Comparison of ENCODE assay signal across 18 cellular contexts in genomic region chr1:33270808-33271465, GRCh38. TPM values are rescaled to one million over a fixed set of nuclear protein-coding genes. Genes with fewer than 3 reads are reported as not detected.
DNase-seq lines count a peak whose midpoint lies in the region; ATAC-seq and TF ChIP-seq lines count a peak whose summit lies in the region.
"Had no signal": no experiment of that assay in that cellular context is flagged by ENCODE, and none has a peak within 500 bp of the region (broad histone marks: within the 10 kb centered on the region; RNA-seq: fewer than 3 reads in every experiment).

No MANE protein-coding gene starts in this region.

- H3K4me1 Mint-ChIP-seq in T-helper 2 cell treated with Interferon-gamma antibody and Interleukin-4, amounts not matched to agents 5 μg/mL and 100 μg/mL, for 36 hours (ENCODE audit: low read depth), result peaks cover 21% of the 10 kb centered on the region
- H3K4me1 Mint-ChIP-seq in CD14-positive monocyte, result peaks cover 6% of the 10 kb centered on the region

- intact Hi-C loops in ascending aorta (cut with DNase I), result no loop called here
- intact Hi-C loops in CD14-positive monocyte (cut with micrococcal nuclease), result no loop called here

- H3K4me3 Mint-ChIP-seq in T-helper 2 cell treated with Interferon-gamma antibody and Interleukin-4, amounts not matched to agents 5 μg/mL and 100 μg/mL, for 36 hours, result no peak overlapping the region
- no peak overlapping the region for H3K4me3 Mint-ChIP-seq in CD14-positive monocyte

- DNase-seq in T-helper 2 cell treated with Interferon-gamma antibody and Interleukin-4, amounts not matched to agents 5 μg/mL and 100 μg/mL, for 36 hours (ENCODE audit: low spot score), result no peak
- DNase-seq in T-helper 2 cell (no peak), ascending aorta (ENCODE audit: low spot score in 2 of 2) (no peak), mesenteric fat pad (ENCODE audit: low spot score) (peak; percentile 57), osteoblast (ENCODE audit: insufficient read length, low spot score, missing footprints) (peak; percentile 34), SKM-1 treated with dmso at 0.1 percent for 144 hours (lab: John Stamatoyannopoulos, UW; ENCODE audit: unreplicated experiment) (no peak), CD14-positive monocyte (ENCODE audit: low spot score) (no peak)
- DNase-seq: Caco-2, NCI-H1436, NCI-H2081 treated with DMSO at 0.1 percent for 48 hours, NCI-H524 treated with DMSO at 0.1 percent for 48 hours had no signal

- H3K4me3 ChIP-seq in ascending aorta (no peak overlapping the region), osteoblast (ENCODE audit: insufficient read depth, low read length) (no peak overlapping the region)
- H3K4me3 ChIP-seq: BLaER1 treated with 17β-estradiol and CSF1 and Interleukin-3, amounts not matched to agents 10 nM and 100 nM had no signal

- no peaks in the 10 kb centered on the region for H3K27me3 Mint-ChIP-seq in T-helper 2 cell treated with Interferon-gamma antibody and Interleukin-4, amounts not matched to agents 5 μg/mL and 100 μg/mL, for 36 hours (ENCODE audit: low read depth)
- H3K27me3 Mint-ChIP-seq in CD14-positive monocyte (ENCODE audit: low read depth in 3 of 3), result peaks cover 0 to 1% (median 1%) of the 10 kb centered on the region in 3 donors

- H3K9me3 Mint-ChIP-seq in T-helper 2 cell treated with Interferon-gamma antibody and Interleukin-4, amounts not matched to agents 5 μg/mL and 100 μg/mL, for 36 hours, result no peaks in the 10 kb centered on the region
- H3K9me3 Mint-ChIP-seq in CD14-positive monocyte, result no peaks in the 10 kb centered on the region

- peaks cover 49% of the 10 kb centered on the region for H3K79me2 ChIP-seq in osteoblast (ENCODE audit: insufficient read depth, low read length)

- H3K9me3 ChIP-seq in ascending aorta, result no peaks in the 10 kb centered on the region
- H3K9me3 ChIP-seq in osteoblast (ENCODE audit: low read depth, low read length), result no peaks in the 10 kb centered on the region
- H3K9me3 ChIP-seq: BLaER1 treated with 17β-estradiol and CSF1 and Interleukin-3, amounts not matched to agents 10 nM and 100 nM; Caco-2 had no signal

- H3K36me3 ChIP-seq in ascending aorta (peaks cover 2 to 17% of the 10 kb centered on the region in 2 donors), osteoblast (ENCODE audit: insufficient read depth, low read length) (peaks cover 9% of the 10 kb centered on the region)

- TF ChIP-seq CTCF in ascending aorta (IDR thresholded peaks at IDR 0.05), result no peak
- no peak for TF ChIP-seq CTCF in osteoblast (IDR thresholded peaks at IDR 0.05; ENCODE audit: extremely low read depth, low read depth, low read length)
- TF ChIP-seq CTCF in CD14-positive monocyte (IDR thresholded peaks at IDR 0.05), result no peak

- H3K27me3 ChIP-seq in ascending aorta (no peaks in the 10 kb centered on the region), osteoblast (ENCODE audit: insufficient read depth, low read length) (no peaks in the 10 kb centered on the region)
- H3K27me3 ChIP-seq: BLaER1 treated with 17β-estradiol and CSF1 and Interleukin-3, amounts not matched to agents 10 nM and 100 nM had no signal

- H2AFZ ChIP-seq in osteoblast (ENCODE audit: low read length), result no peak overlapping the region

- H3K27ac ChIP-seq in ascending aorta, result peak overlapping the region; percentile 57 to 58
- H3K27ac ChIP-seq in osteoblast (ENCODE audit: low read depth, low read length), result no peak overlapping the region
- H3K27ac ChIP-seq: BLaER1 treated with 17β-estradiol and CSF1 and Interleukin-3, amounts not matched to agents 10 nM and 100 nM had no signal

- ATAC-seq in GM21717 (IDR thresholded peaks at IDR 0.05; ENCODE audit: unreplicated experiment), result no peak
- ATAC-seq: HCT116 had no signal

- H3K4me2 ChIP-seq in osteoblast (ENCODE audit: insufficient read depth, low read length), result no peak overlapping the region

- H4K20me1 ChIP-seq in osteoblast (ENCODE audit: insufficient read depth, low read length), result peaks cover 68% of the 10 kb centered on the region

- H3K4me1 ChIP-seq in ascending aorta (peaks cover 0 to 55% of the 10 kb centered on the region in 2 donors), osteoblast (ENCODE audit: insufficient read depth, low read length) (no peaks in the 10 kb centered on the region)
- H3K4me1 ChIP-seq: Caco-2 had no signal

- peak overlapping the region; percentile 64 for H3K27ac Mint-ChIP-seq in T-helper 2 cell treated with Interferon-gamma antibody and Interleukin-4, amounts not matched to agents 5 μg/mL and 100 μg/mL, for 36 hours
- peak overlapping the region in 1 of 7 donors; percentile 10 for H3K27ac Mint-ChIP-seq in CD14-positive monocyte

- H3K36me3 Mint-ChIP-seq in T-helper 2 cell treated with Interferon-gamma antibody and Interleukin-4, amounts not matched to agents 5 μg/mL and 100 μg/mL, for 36 hours (ENCODE audit: low read depth), result peaks cover 8% of the 10 kb centered on the region
- H3K36me3 Mint-ChIP-seq in CD14-positive monocyte, result peaks cover 36 to 59% of the 10 kb centered on the region in 2 donors

RNA-seq across cellular contexts. Expression of gene ZNF362, which starts 14.6 kb away (rescaled TPM):
- total RNA-seq in ascending aorta, result 34.4 TPM
- 29.6 TPM for total RNA-seq in mesenteric fat pad
- 13.4 and 18.9 TPM in 2 replicates for total RNA-seq in osteoblast
- 10 to 100 TPM; 11.4 to 13.5 TPM for polyA plus RNA-seq in CD14-positive monocyte

RNA-seq across cellular contexts. Expression of gene A3GALT2, which starts 50.0 kb away (rescaled TPM):
- not detected for total RNA-seq in ascending aorta
- total RNA-seq in mesenteric fat pad, result not detected
- total RNA-seq in osteoblast, result under 0.01 TPM in 1 of 2 replicates, not detected in the other
- not detected for polyA plus RNA-seq in CD14-positive monocyte
- total RNA-seq: A172, Caco-2, HT1080, OCI-LY7, RPMI7951 had no signal

Comparison
In these comparisons a context has a peak if more than half of its experiments do, and no peak if none do; other contexts are left out.
1. DNase-seq: peak in mesenteric fat pad (single experiment) and osteoblast (single experiment); none in T-helper 2 cell treated with Interferon-gamma antibody and Interleukin-4, amounts not matched to agents 5 μg/mL and 100 μg/mL, for 36 hours (single experiment), T-helper 2 cell (0 of 5), ascending aorta (0 of 2), SKM-1 treated with dmso at 0.1 percent for 144 hours (single experiment) and CD14-positive monocyte (single experiment).